ENCODE assay signal across 2 cellular contexts in the genomic region with DNA sequence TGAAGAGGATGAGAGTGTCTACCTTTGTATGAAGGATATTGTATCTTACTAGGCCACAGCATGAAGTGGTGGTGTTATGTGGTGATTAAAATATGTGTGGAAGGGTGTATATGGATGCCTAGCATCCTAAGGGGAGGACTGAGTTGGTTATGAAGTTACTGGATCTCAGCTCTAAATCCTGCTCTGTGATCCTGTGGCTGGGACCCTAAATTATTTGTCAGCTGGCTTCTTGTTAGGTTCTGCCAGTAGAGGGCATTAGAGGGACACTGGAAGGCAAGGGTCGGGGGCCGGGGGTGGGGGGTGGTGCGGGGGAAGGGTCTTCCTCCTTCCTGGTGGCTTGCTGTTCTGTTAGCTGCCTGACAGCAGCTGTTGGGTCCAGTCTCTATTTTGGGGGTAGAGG.
TF ChIP-seq lines count a peak whose summit lies in the region.

No MANE protein-coding gene starts in this region.

TF ChIP-seq in HEK293, 187 proteins besides CTCF, POLR2A, EP300 and RAD21:
- TF ChIP-seq ZBTB17 (tag by site-specific recombination; IDR thresholded peaks at IDR 0.05) (peak; percentile 70), ZNF23 (tag by site-specific recombination; IDR thresholded peaks at IDR 0.05; ENCODE audit: borderline replicate concordance) (no peak)
TF ChIP-seq in HEK293: peak in this region for 1.

TF ChIP-seq in HepG2, 621 proteins besides CTCF, POLR2A, EP300 and RAD21:
- TF ChIP-seq NCOA2 (CRISPR knock-in tag; IDR thresholded peaks at IDR 0.05) (no peak), ZNF460 (CRISPR knock-in tag; IDR thresholded peaks at IDR 0.05; ENCODE audit: borderline replicate concordance) (no peak), TOE1 (CRISPR knock-in tag; IDR thresholded peaks at IDR 0.05) (no peak), SRSF9 (IDR thresholded peaks at IDR 0.05; ENCODE audit: borderline replicate concordance, insufficient read depth, low read depth, low read length, poor library complexity, severe bottlenecking) (no peak), AGO2 (optimal IDR thresholded peaks at IDR 0.05; ENCODE audit: low read depth, low read length) (peak; percentile 22), HOXD1 (CRISPR knock-in tag; IDR thresholded peaks at IDR 0.05) (no peak), STAG1 (CRISPR knock-in tag; IDR thresholded peaks at IDR 0.05) (0 out of 2 replicates have a peak, but pooled peaks have one; percentile 17), ZNF136 (CRISPR knock-in tag; IDR thresholded peaks at IDR 0.05; ENCODE audit: low read depth) (no peak), ZNF781 (CRISPR knock-in tag; IDR thresholded peaks at IDR 0.05; ENCODE audit: borderline replicate concordance, not compliant biosample characterization) (no peak), SP1 (IDR thresholded peaks at IDR 0.05) (no peak), SP1 (CRISPR knock-in tag; IDR thresholded peaks at IDR 0.05) (no peak), HDAC1 (CRISPR knock-in tag; IDR thresholded peaks at IDR 0.05) (no peak), KLF6 (CRISPR knock-in tag; IDR thresholded peaks at IDR 0.05) (no peak)
- TF ChIP-seq, protein P1, sequence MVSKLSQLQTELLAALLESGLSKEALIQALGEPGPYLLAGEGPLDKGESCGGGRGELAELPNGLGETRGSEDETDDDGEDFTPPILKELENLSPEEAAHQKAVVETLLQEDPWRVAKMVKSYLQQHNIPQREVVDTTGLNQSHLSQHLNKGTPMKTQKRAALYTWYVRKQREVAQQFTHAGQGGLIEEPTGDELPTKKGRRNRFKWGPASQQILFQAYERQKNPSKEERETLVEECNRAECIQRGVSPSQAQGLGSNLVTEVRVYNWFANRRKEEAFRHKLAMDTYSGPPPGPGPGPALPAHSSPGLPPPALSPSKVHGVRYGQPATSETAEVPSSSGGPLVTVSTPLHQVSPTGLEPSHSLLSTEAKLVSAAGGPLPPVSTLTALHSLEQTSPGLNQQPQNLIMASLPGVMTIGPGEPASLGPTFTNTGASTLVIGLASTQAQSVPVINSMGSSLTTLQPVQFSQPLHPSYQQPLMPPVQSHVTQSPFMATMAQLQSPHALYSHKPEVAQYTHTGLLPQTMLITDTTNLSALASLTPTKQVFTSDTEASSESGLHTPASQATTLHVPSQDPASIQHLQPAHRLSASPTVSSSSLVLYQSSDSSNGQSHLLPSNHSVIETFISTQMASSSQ (IDR thresholded peaks at IDR 0.05; ENCODE audit: low read depth) = no peak
- TF ChIP-seq, protein P1 (CRISPR knock-in tag; IDR thresholded peaks at IDR 0.05; ENCODE audit: borderline replicate concordance) = no peak
- TF ChIP-seq, protein P2, sequence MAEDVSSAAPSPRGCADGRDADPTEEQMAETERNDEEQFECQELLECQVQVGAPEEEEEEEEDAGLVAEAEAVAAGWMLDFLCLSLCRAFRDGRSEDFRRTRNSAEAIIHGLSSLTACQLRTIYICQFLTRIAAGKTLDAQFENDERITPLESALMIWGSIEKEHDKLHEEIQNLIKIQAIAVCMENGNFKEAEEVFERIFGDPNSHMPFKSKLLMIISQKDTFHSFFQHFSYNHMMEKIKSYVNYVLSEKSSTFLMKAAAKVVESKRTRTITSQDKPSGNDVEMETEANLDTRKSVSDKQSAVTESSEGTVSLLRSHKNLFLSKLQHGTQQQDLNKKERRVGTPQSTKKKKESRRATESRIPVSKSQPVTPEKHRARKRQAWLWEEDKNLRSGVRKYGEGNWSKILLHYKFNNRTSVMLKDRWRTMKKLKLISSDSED (CRISPR knock-in tag; IDR thresholded peaks at IDR 0.05) = no peak
- TF ChIP-seq, protein P3, sequence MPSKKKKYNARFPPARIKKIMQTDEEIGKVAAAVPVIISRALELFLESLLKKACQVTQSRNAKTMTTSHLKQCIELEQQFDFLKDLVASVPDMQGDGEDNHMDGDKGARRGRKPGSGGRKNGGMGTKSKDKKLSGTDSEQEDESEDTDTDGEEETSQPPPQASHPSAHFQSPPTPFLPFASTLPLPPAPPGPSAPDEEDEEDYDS (CRISPR knock-in tag; IDR thresholded peaks at IDR 0.05) = no peak
